In the genomic region with DNA sequence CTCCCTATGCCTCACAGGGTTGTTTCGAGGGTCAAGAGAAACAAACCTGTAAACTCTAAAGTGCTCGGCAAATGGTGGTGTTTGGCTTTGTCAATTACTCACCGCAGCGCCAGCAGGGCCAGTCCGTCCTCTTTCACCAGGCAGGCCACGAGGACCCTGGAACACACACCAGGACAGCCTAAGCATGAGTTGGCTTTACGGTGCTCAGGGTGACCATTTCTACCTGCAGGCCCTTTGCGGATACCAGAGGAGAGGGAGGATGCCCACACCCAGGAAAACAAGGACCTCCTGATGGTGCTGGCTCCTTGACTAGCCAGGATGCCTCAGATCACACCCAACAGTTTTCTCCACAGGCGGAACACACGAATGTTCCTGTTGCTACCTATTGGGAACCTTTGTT, we compare ENCODE assay signal across 22 cellular contexts. TPM values are rescaled to one million over a fixed set of nuclear protein-coding genes. Genes with fewer than 3 reads are reported as not detected.
DNase-seq lines count a peak whose midpoint lies in the region; ATAC-seq, FAIRE-seq and TF ChIP-seq lines count a peak whose summit lies in the region.
"Had no signal": no experiment of that assay in that cellular context is flagged by ENCODE, and none has a peak within 500 bp of the region (broad histone marks: within the 10 kb centered on the region; RNA-seq: fewer than 3 reads in every experiment).

No MANE protein-coding gene starts in this region.

- H3K23ac ChIP-seq in neuronal stem cell (ENCODE audit: low read depth, low read length, poor library complexity), result no peak overlapping the region

- in situ Hi-C loops in transverse colon (cut with MboI; ENCODE audit: low pct_ligation_motif_present in 1 of 4, low pct_unique_long_range_greater_than_20kb in 1 of 4, low sequenced_read_pairs in 3 of 4), result no loop called here

- no peak overlapping the region for H3K9ac ChIP-seq in neuronal stem cell (ENCODE audit: low read depth, low read length, poor library complexity)
- H3K9ac ChIP-seq: GM23248 had no signal

- no peak for TF ChIP-seq CTCF in bronchial epithelial cell (IDR thresholded peaks at IDR 0.05; ENCODE audit: insufficient read depth, low read length, severe bottlenecking)
- no peak for TF ChIP-seq CTCF in suprapubic skin (IDR thresholded peaks at IDR 0.05)
- no peak for TF ChIP-seq CTCF in transverse colon (IDR thresholded peaks at IDR 0.05)

- TF ChIP-seq EP300 in suprapubic skin (IDR thresholded peaks at IDR 0.05) (no peak), transverse colon (IDR thresholded peaks at IDR 0.05; ENCODE audit: low read depth) (no peak)

- H3K4ac ChIP-seq in neuronal stem cell (ENCODE audit: low read length), result no peak overlapping the region

- peak; percentile 6 for DNase-seq in activated CD4-positive, CD25-positive, alpha-beta regulatory T cell treated with anti-CD3 and anti-CD28 coated beads, Interleukin-2, amount 50 U/mL, for 72 hours
- no peak for DNase-seq in activated CD4-positive, CD25-positive, alpha-beta regulatory T cell (lab: John Stamatoyannopoulos, UW)
- DNase-seq in bronchial epithelial cell (ENCODE audit: low read depth) (no peak), neuronal stem cell (ENCODE audit: low spot score) (no peak), suprapubic skin (ENCODE audit: low spot score in 2 of 2) (peak; percentile 13 to 37), transverse colon (no peak)
- no peak for DNase-seq in stimulated activated naive CD8-positive, alpha-beta T cell treated with anti-CD3 and anti-CD28 coated beads, Interleukin-15, Interleukin-2, amounts not matched to agents 100 U/mL and 50 U/mL, for 24 hours
- DNase-seq: AML-193; CD4-positive, alpha-beta T cell; GM23248 had no signal

- intact Hi-C loops in transverse colon (cut with DNase I; ENCODE audit: low total_unique reads), result no loop called here

- H3K4me2 ChIP-seq in neuronal stem cell (ENCODE audit: insufficient read depth, low read length, poor library complexity, severe bottlenecking), result no peak overlapping the region
- H3K4me2 ChIP-seq: A549 had no signal

- no peak overlapping the region for H3K18ac ChIP-seq in neuronal stem cell (ENCODE audit: low read length)

- H3K79me1 ChIP-seq in neuronal stem cell (ENCODE audit: low read depth, low read length), result peaks cover under 1% of the 10 kb centered on the region

- H3K36me3 ChIP-seq in bronchial epithelial cell (ENCODE audit: control insufficient read depth, insufficient read depth, low read length) (no peaks in the 10 kb centered on the region), neuronal stem cell (replicated peaks in 1 of 2; ENCODE audit: control insufficient read depth in 2 of 2, insufficient read depth in 2 of 2, low read length in 2 of 2) (peaks cover 80 to 96% of the 10 kb centered on the region in 2 donors), suprapubic skin (no peaks in the 10 kb centered on the region), transverse colon (no peaks in the 10 kb centered on the region)

- H3K14ac ChIP-seq in neuronal stem cell (ENCODE audit: low read length), result no peak overlapping the region

- H3K9me3 ChIP-seq in neuronal stem cell (replicated peaks in 1 of 2; ENCODE audit: control insufficient read depth in 2 of 2, insufficient read depth in 1 of 2, low read depth in 1 of 2, low read length in 2 of 2) (no peaks in the 10 kb centered on the region), suprapubic skin (no peaks in the 10 kb centered on the region), transverse colon (no peaks in the 10 kb centered on the region)
- H3K9me3 ChIP-seq: A549, Caco-2, HAP-1 had no signal

- H2BK15ac ChIP-seq in neuronal stem cell (ENCODE audit: low read length), result no peak overlapping the region

- no peak overlapping the region for H3K4me3 ChIP-seq in bronchial epithelial cell (ENCODE audit: low read depth, low read length)
- no peak overlapping the region for H3K4me3 ChIP-seq in neuronal stem cell (ENCODE audit: low read length in 2 of 2)
- no peak overlapping the region for H3K4me3 ChIP-seq in suprapubic skin
- H3K4me3 ChIP-seq in transverse colon, result no peak overlapping the region
- H3K4me3 ChIP-seq: A549, GM23248, HAP-1 had no signal

- H4K91ac ChIP-seq in neuronal stem cell (ENCODE audit: low read depth, low read length, poor library complexity), result no peak overlapping the region

- TF ChIP-seq POLR2A in suprapubic skin (IDR thresholded peaks at IDR 0.05) (no peak), transverse colon (IDR thresholded peaks at IDR 0.05) (no peak)

- no peak overlapping the region for H2AK5ac ChIP-seq in neuronal stem cell (ENCODE audit: low read depth, low read length)

- FAIRE-seq in bronchial epithelial cell (lab: Jason Lieb, UNC), result peak; percentile 47
- FAIRE-seq: A549, D721Med, G401.6, GM12891, GM19239 had no signal

- H2BK120ac ChIP-seq in neuronal stem cell (ENCODE audit: low read depth, low read length), result no peak overlapping the region

- WGBS in neuronal stem cell (ENCODE audit: extremely low coverage in 2 of 2, insufficient read length in 2 of 2, insufficient replicate concordance in 1 of 2), 2 donors, result no CpG with 5 or more reads among the region's 10 CpGs
- 92% methylated on average over 7 of the region's 10 CpGs for WGBS in suprapubic skin
- WGBS in transverse colon (ENCODE audit: low coverage in 1 of 2), 2 donors, result 93 to 94% methylated on average over 2 to 10 of the region's 10 CpGs

- H2AFZ ChIP-seq in neuronal stem cell (ENCODE audit: low read length), result no peak overlapping the region
- H2AFZ ChIP-seq: GM23248 had no signal

- ATAC-seq in stimulated activated naive CD8-positive, alpha-beta T cell treated with anti-CD3 and anti-CD28 coated beads, Interleukin-15, Interleukin-2, amounts not matched to agents 100 U/mL and 50 U/mL, for 24 hours, result no peak
- ATAC-seq: A549 had no signal

- no peak overlapping the region for H2BK12ac ChIP-seq in neuronal stem cell (ENCODE audit: low read length)

- H3K27ac ChIP-seq in neuronal stem cell (replicated peaks; ENCODE audit: low read length) (peak overlapping the region; percentile 56), suprapubic skin (no peak overlapping the region), transverse colon (no peak overlapping the region)
- H3K27ac ChIP-seq: 22Rv1, A549, C4-2B, GM23248 had no signal

- H4K8ac ChIP-seq in neuronal stem cell (ENCODE audit: low read depth, low read length), result no peak overlapping the region

- peaks cover 10% of the 10 kb centered on the region for H3K27me3 ChIP-seq in bronchial epithelial cell (ENCODE audit: control insufficient read depth, insufficient read depth, low read length)
- H3K27me3 ChIP-seq in neuronal stem cell (ENCODE audit: control insufficient read depth in 3 of 3, insufficient read depth in 3 of 3, low read depth in 1 of 3, low read length in 3 of 3), result no peaks in the 10 kb centered on the region
- peaks cover 8% of the 10 kb centered on the region for H3K27me3 ChIP-seq in suprapubic skin
- H3K27me3 ChIP-seq in transverse colon, result peaks cover 10% of the 10 kb centered on the region

- H2BK5ac ChIP-seq in neuronal stem cell (ENCODE audit: low read length), result no peak overlapping the region

- H3K4me1 ChIP-seq in neuronal stem cell (ENCODE audit: control insufficient read depth in 2 of 2, insufficient read depth in 1 of 2, low read depth in 1 of 2, low read length in 2 of 2) (peaks cover 15 to 41% of the 10 kb centered on the region in 2 donors), suprapubic skin (peaks cover 4% of the 10 kb centered on the region), transverse colon (peaks cover 0 to 13% (median 0%) of the 10 kb centered on the region in 4 donors)
- H3K4me1 ChIP-seq: A549, Caco-2 had no signal

RNA-seq across cellular contexts. Expression of gene COL2A1, which starts 11.5 kb away (rescaled TPM):
- total RNA-seq in bronchial epithelial cell (under 0.01 TPM in 2 replicates), suprapubic skin (not detected), transverse colon (1 to 10 TPM in 2 of 4 donors, under 1 TPM in 2; 0.16 to 4.2 (median 1.9) TPM)
- polyA plus RNA-seq in neuronal stem cell (2013, experiment 1 of 2), result 481 TPM
- 461 TPM for polyA plus RNA-seq in neuronal stem cell (2013, experiment 2 of 2)
- total RNA-seq: CD4-positive, alpha-beta T cell; GM23248; H4; HT-29 had no signal
- polyA plus RNA-seq: BJ, GM23248 had no signal

RNA-seq across cellular contexts. Expression of gene TMEM106C, which starts 29.4 kb away (rescaled TPM):
- total RNA-seq in bronchial epithelial cell (63.1 and 88.5 TPM in 2 replicates), suprapubic skin (10 to 100 TPM; 36.8 to 52.9 (median 46.5) TPM), transverse colon (100 to 1,000 TPM in 2 of 4 donors, 10 to 100 TPM in 2; 51.9 to 258 (median 113) TPM)
- 71.6 TPM for polyA plus RNA-seq in neuronal stem cell (2013, experiment 1 of 2)
- polyA plus RNA-seq in neuronal stem cell (2013, experiment 2 of 2), result 70.1 TPM

Comparison
In these comparisons a context has a peak if more than half of its experiments do, and no peak if none do; other contexts are left out.
1. DNase-seq: peak in activated CD4-positive, CD25-positive, alpha-beta regulatory T cell treated with anti-CD3 and anti-CD28 coated beads, Interleukin-2, amount 50 U/mL, for 72 hours (single experiment) and suprapubic skin (2 of 2); none in activated CD4-positive, CD25-positive, alpha-beta regulatory T cell (0 of 4), bronchial epithelial cell (single experiment), neuronal stem cell (single experiment), stimulated activated naive CD8-positive, alpha-beta T cell treated with anti-CD3 and anti-CD28 coated beads, Interleukin-15, Interleukin-2, amounts not matched to agents 100 U/mL and 50 U/mL, for 24 hours (single experiment) and transverse colon (single experiment).